ENCODE assay signal across 1 cellular context in genomic region chr1:219317762-219318353, GRCh38.
TF ChIP-seq lines count a peak whose summit lies in the region.

No MANE protein-coding gene starts in this region.

TF ChIP-seq in K562, 482 proteins besides CTCF, POLR2A, EP300 and RAD21 (continued from another document):
- no peak for TF ChIP-seq PRDM10 (IDR thresholded peaks at IDR 0.05; ENCODE audit: partially characterized antibody)
- TF ChIP-seq SMC3 (conservative IDR thresholded peaks at IDR 0.05; ENCODE audit: insufficient read depth, low read depth, low read length), result peak; percentile 58
- no peak for TF ChIP-seq ZNF395 (CRISPR knock-in tag; IDR thresholded peaks at IDR 0.05)
- TF ChIP-seq L3MBTL2 (IDR thresholded peaks at IDR 0.05), result no peak
TF ChIP-seq in K562: peak in this region for 1.
